ENCODE assay signal across 14 cellular contexts in genomic region chr22:21582801-21583740, GRCh38. TPM values are rescaled to one million over a fixed set of nuclear protein-coding genes. Genes with fewer than 3 reads are reported as not detected.
A peak's percentile ranks its signal among the peaks of the same experiment; 100 is the strongest.
DNase-seq lines count a peak whose midpoint lies in the region; ATAC-seq, FAIRE-seq and TF ChIP-seq lines count a peak whose summit lies in the region.
"Had no signal": no experiment of that assay in that cellular context is flagged by ENCODE, and none has a peak within 500 bp of the region (broad histone marks: within the 10 kb centered on the region; RNA-seq: fewer than 3 reads in every experiment).

No MANE protein-coding gene starts in this region.

- TF ChIP-seq POLR2A in gastroesophageal sphincter (IDR thresholded peaks at IDR 0.05) = no peak

- peaks cover 98% of the 10 kb centered on the region for H3K79me2 ChIP-seq in astrocyte (ENCODE audit: insufficient read depth, low read length)

- no peaks in the 10 kb centered on the region for H3K9me3 Mint-ChIP-seq in CD8-positive, alpha-beta memory T cell
- no peaks in the 10 kb centered on the region for H3K9me3 Mint-ChIP-seq in astrocyte (ENCODE audit: unreplicated experiment)
- no peaks in the 10 kb centered on the region for H3K9me3 Mint-ChIP-seq in nephron
- H3K9me3 Mint-ChIP-seq: activated T-cell treated with anti-CD3 and anti-CD28 coated beads, Interleukin-2, amount 50 U/mL, for 4 hours had no signal

- CTCF ChIA-PET in CD8-positive, alpha-beta memory T cell (lab: Charles Lee) = interaction anchor here (0.5 kb wide), 1 partner anchor 14 kb away, joined by 3 read pairs; no protein-coding TSS in a partner anchor

- H3K27ac ChIP-seq in CD8-positive, alpha-beta memory T cell (ENCODE audit: low read depth, low read length) = no peak overlapping the region
- H3K27ac ChIP-seq in astrocyte (ENCODE audit: low read depth, low read length) (no peak overlapping the region), gastroesophageal sphincter (no peak overlapping the region)
- H3K27ac ChIP-seq: colonic mucosa, left ventricle myocardium inferior had no signal

- H3K9me3 ChIP-seq in CD8-positive, alpha-beta memory T cell (ENCODE audit: low read length) = no peaks in the 10 kb centered on the region
- H3K9me3 ChIP-seq in astrocyte (ENCODE audit: insufficient read depth, low read depth, low read length) (no peaks in the 10 kb centered on the region), gastroesophageal sphincter (no peaks in the 10 kb centered on the region)
- H3K9me3 ChIP-seq: colonic mucosa, left ventricle myocardium inferior had no signal

- no peak for DNase-seq in CD8-positive, alpha-beta memory T cell
- DNase-seq in NCI-H1105 treated with DMSO at 0.1 percent for 48 hours (lab: John Stamatoyannopoulos, UW) (peak; percentile 88), astrocyte (ENCODE audit: low read depth) (no peak), NCI-H774 (lab: John Stamatoyannopoulos, UW) (no peak)
- DNase-seq in stimulated activated CD4-positive, alpha-beta T cell treated with anti-CD3 and anti-CD28 coated beads, Interleukin-1b, Interleukin-23, amount 100 ng/mL, for 48 hours = no peak
- DNase-seq: activated T-cell treated with anti-CD3 and anti-CD28 coated beads, Interleukin-2, amount 50 U/mL, for 4 hours; colonic mucosa; DMS 273 treated with DMSO at 0.1 percent for 48 hours; left ventricle myocardium inferior; NCI-H1417 had no signal

- peaks cover 49% of the 10 kb centered on the region for H3K4me1 ChIP-seq in CD8-positive, alpha-beta memory T cell (ENCODE audit: insufficient read depth, low read length)
- peaks cover 3% of the 10 kb centered on the region for H3K4me1 ChIP-seq in astrocyte (ENCODE audit: insufficient read depth, low read length)
- H3K4me1 ChIP-seq in gastroesophageal sphincter = peaks cover 0 to 70% (median 14%) of the 10 kb centered on the region in 3 donors

- H3K27ac Mint-ChIP-seq in CD8-positive, alpha-beta memory T cell = peak overlapping the region in 7 of 8 donors; percentile 5 to 83 (median 73)
- H3K27ac Mint-ChIP-seq in astrocyte (ENCODE audit: unreplicated experiment) (peak overlapping the region; percentile 34), nephron (peak overlapping the region in 2 of 3 experiments; percentile 9 to 37)

- no peak overlapping the region for H3K9ac ChIP-seq in astrocyte (ENCODE audit: low read length)

- no peak overlapping the region for H3K4me2 ChIP-seq in astrocyte (ENCODE audit: low read length)

- H4K20me1 ChIP-seq in astrocyte (ENCODE audit: insufficient read depth, low read length) = peaks cover 97% of the 10 kb centered on the region

- TF ChIP-seq CTCF in astrocyte (IDR thresholded peaks at IDR 0.05; ENCODE audit: insufficient read depth, low read depth, low read length) (no peak), nephron (IDR thresholded peaks at IDR 0.05; ENCODE audit: unreplicated experiment in 3 of 3) (no peak), gastroesophageal sphincter (IDR thresholded peaks at IDR 0.05) (no peak)

- no peaks in the 10 kb centered on the region for H3K27me3 ChIP-seq in CD8-positive, alpha-beta memory T cell (ENCODE audit: insufficient read depth, low read length, poor library complexity, severe bottlenecking)
- H3K27me3 ChIP-seq in astrocyte (ENCODE audit: insufficient read depth, low read length) (no peaks in the 10 kb centered on the region), gastroesophageal sphincter (no peaks in the 10 kb centered on the region)
- H3K27me3 ChIP-seq: colonic mucosa had no signal

- H3K4me3 ChIP-seq in CD8-positive, alpha-beta memory T cell (ENCODE audit: low read length) = no peak overlapping the region
- no peak overlapping the region for H3K4me3 ChIP-seq in astrocyte (ENCODE audit: insufficient read depth, low read depth, low read length)
- no peak overlapping the region for H3K4me3 ChIP-seq in gastroesophageal sphincter
- H3K4me3 ChIP-seq: colonic mucosa, left ventricle myocardium inferior had no signal

- TF ChIP-seq EP300 in gastroesophageal sphincter (IDR thresholded peaks at IDR 0.05) = no peak

- H3K27me3 Mint-ChIP-seq in CD8-positive, alpha-beta memory T cell = no peaks in the 10 kb centered on the region
- H3K27me3 Mint-ChIP-seq in astrocyte (ENCODE audit: low read depth, unreplicated experiment) (no peaks in the 10 kb centered on the region), nephron (ENCODE audit: low read depth) (no peaks in the 10 kb centered on the region)

- H3K4me3 Mint-ChIP-seq in CD8-positive, alpha-beta memory T cell = peak overlapping the region in 6 of 7 donors; percentile 0 to 30 (median 2)
- H3K4me3 Mint-ChIP-seq in astrocyte (ENCODE audit: unreplicated experiment) (no peak overlapping the region), nephron (no peak overlapping the region)
- H3K4me3 Mint-ChIP-seq: activated T-cell treated with anti-CD3 and anti-CD28 coated beads, Interleukin-2, amount 50 U/mL, for 4 hours had no signal

- POLR2A ChIA-PET in CD8-positive, alpha-beta memory T cell (lab: Charles Lee) = no interaction called here

- peaks cover 44 to 84% (median 62%) of the 10 kb centered on the region in 3 donors for H3K4me1 Mint-ChIP-seq in CD8-positive, alpha-beta memory T cell
- H3K4me1 Mint-ChIP-seq in astrocyte (ENCODE audit: low read depth, unreplicated experiment) (peaks cover 22% of the 10 kb centered on the region), nephron (peaks cover 28% of the 10 kb centered on the region)

- no peak overlapping the region for H2AFZ ChIP-seq in astrocyte (ENCODE audit: low read depth, low read length)

- H3K36me3 Mint-ChIP-seq in CD8-positive, alpha-beta memory T cell = peaks cover 0 to 23% (median 6%) of the 10 kb centered on the region in 3 donors
- H3K36me3 Mint-ChIP-seq in astrocyte (ENCODE audit: low read depth, unreplicated experiment) (peaks cover 12% of the 10 kb centered on the region), nephron (ENCODE audit: low read depth) (peaks cover 18% of the 10 kb centered on the region)

- 49 to 70% methylated on average over 8 of the region's 10 CpGs for WGBS in gastroesophageal sphincter (ENCODE audit: low coverage in 1 of 2), 2 donors

- peaks cover 9% of the 10 kb centered on the region for H3K36me3 ChIP-seq in CD8-positive, alpha-beta memory T cell (ENCODE audit: insufficient read depth, low read length)
- H3K36me3 ChIP-seq in astrocyte (ENCODE audit: insufficient read depth, low read length) = no peaks in the 10 kb centered on the region
- H3K36me3 ChIP-seq in gastroesophageal sphincter = no peaks in the 10 kb centered on the region
- H3K36me3 ChIP-seq: colonic mucosa, left ventricle myocardium inferior had no signal

- ATAC-seq in HG03135 (IDR thresholded peaks at IDR 0.05; ENCODE audit: unreplicated experiment) (no peak), gastroesophageal sphincter (no peak)
- ATAC-seq: activated T-cell treated with anti-CD3 and anti-CD28 coated beads, Interleukin-2, amount 50 U/mL, for 4 hours had no signal

- no peak for FAIRE-seq in astrocyte (lab: Jason Lieb, UNC)
- FAIRE-seq: urothelium cell line had no signal

RNA-seq across cellular contexts. Expression of gene UBE2L3, which starts 15.6 kb away (rescaled TPM):
- total RNA-seq in CD8-positive, alpha-beta memory T cell = 10 to 100 TPM; 74.3 to 80.2 TPM
- polyA plus RNA-seq in CD8-positive, alpha-beta memory T cell = 109 TPM
- total RNA-seq in astrocyte (59.1 and 62.8 TPM in 2 replicates), gastroesophageal sphincter (10 to 100 TPM; 40.5 to 94.4 (median 60.0) TPM)

RNA-seq across cellular contexts. Expression of gene RIMBP3C, which starts 31.8 kb away (rescaled TPM):
- total RNA-seq in CD8-positive, alpha-beta memory T cell = under 1 TPM; 0.37 to 0.44 TPM
- 0.33 TPM for polyA plus RNA-seq in CD8-positive, alpha-beta memory T cell
- total RNA-seq in astrocyte (0.23 and 0.43 TPM in 2 replicates), gastroesophageal sphincter (under 1 TPM; 0.15 to 0.40 (median 0.25) TPM)

RNA-seq across cellular contexts. Expression of gene YDJC, which starts 46.8 kb away (rescaled TPM):
- 10 to 100 TPM; 75.2 to 79.0 TPM for total RNA-seq in CD8-positive, alpha-beta memory T cell
- polyA plus RNA-seq in CD8-positive, alpha-beta memory T cell = 61.1 TPM
- total RNA-seq in astrocyte = 34.0 and 34.3 TPM in 2 replicates
- total RNA-seq in gastroesophageal sphincter = 10 to 100 TPM; 13.1 to 23.6 (median 22.1) TPM

RNA-seq across cellular contexts. Expression of gene CCDC116, which starts 49.5 kb away (rescaled TPM):
- total RNA-seq in CD8-positive, alpha-beta memory T cell = under 1 TPM; 0.48 to 0.51 TPM
- polyA plus RNA-seq in CD8-positive, alpha-beta memory T cell = not detected
- total RNA-seq in astrocyte (0.11 and 0.22 TPM in 2 replicates), gastroesophageal sphincter (1 to 10 TPM in 1 of 4 donors, under 1 TPM in 3; 0.16 to 1.3 (median 0.20) TPM)

RNA-seq across cellular contexts. Expression of gene SDF2L1, which starts 59.0 kb away (rescaled TPM):
- 10 to 100 TPM; 71.5 to 74.7 TPM for total RNA-seq in CD8-positive, alpha-beta memory T cell
- 99.6 TPM for polyA plus RNA-seq in CD8-positive, alpha-beta memory T cell
- total RNA-seq in astrocyte = 46.8 and 49.5 TPM in 2 replicates
- 10 to 100 TPM; 20.7 to 44.1 (median 30.5) TPM for total RNA-seq in gastroesophageal sphincter

Comparison
In these comparisons a context has a peak if more than half of its experiments do, and no peak if none do; other contexts are left out.
1. H3K27ac Mint-ChIP-seq: peak in every context shown above with its lines; median percentile 73 in CD8-positive, alpha-beta memory T cell; 34 in astrocyte; 23 in nephron.
2. H3K4me3 Mint-ChIP-seq: peak in CD8-positive, alpha-beta memory T cell (6 of 7); none in astrocyte (single experiment) and nephron (0 of 3).